In the genomic region with DNA sequence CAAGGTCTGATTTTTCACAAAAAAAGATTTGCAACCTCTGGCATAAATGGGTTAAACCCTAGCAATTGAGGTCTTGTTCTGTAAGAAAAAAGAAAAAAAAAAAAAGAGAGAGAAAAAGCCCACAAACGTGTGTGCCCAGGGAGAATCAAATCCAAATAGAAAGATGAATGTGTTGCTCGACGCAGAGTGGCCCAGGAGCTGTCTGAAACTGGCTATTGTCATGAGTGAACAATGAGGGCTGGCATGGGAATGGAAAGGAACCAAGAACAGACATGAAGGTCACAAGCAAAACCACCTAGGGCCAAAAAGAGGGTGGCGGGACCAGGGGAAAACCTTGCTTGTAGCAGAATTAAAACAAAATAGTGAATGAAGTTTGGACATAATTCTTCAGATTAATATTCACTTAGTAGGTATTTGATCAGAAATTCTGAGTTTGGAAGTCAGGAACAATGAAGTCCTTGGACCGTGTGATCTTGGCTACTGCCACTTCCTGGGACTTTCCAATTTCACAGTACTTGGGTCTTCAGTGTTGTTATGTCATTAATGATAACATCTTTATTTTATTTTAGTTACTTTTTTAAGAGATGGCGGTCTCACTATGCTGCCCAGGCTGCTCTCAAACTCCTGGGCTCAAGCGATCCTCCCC, we compare ENCODE assay signal across 9 cellular contexts. TPM values are rescaled to one million over a fixed set of nuclear protein-coding genes. Genes with fewer than 3 reads are reported as not detected.
A peak's percentile ranks its signal among the peaks of the same experiment; 100 is the strongest.
DNase-seq lines count a peak whose midpoint lies in the region; ATAC-seq, FAIRE-seq and TF ChIP-seq lines count a peak whose summit lies in the region.
"Had no signal": no experiment of that assay in that cellular context is flagged by ENCODE, and none has a peak within 500 bp of the region (broad histone marks: within the 10 kb centered on the region; RNA-seq: fewer than 3 reads in every experiment).

No MANE protein-coding gene starts in this region.

- H3K27ac ChIP-seq in BLaER1 treated with 17β-estradiol and CSF1 and Interleukin-3, amounts not matched to agents 10 nM and 100 nM, result peak overlapping the region in 10 of 11 experiments; percentile 98 to 100 (median 99); a peak in 19 of 22 replicates
- H3K27ac ChIP-seq in pancreas, result peak overlapping the region in 2 of 4 donors; percentile 52 to 99

- POLR2A ChIA-PET in naive thymus-derived CD8-positive, alpha-beta T cell (lab: Charles Lee), result interaction anchor here (0.5 to 1.6 kb wide), 7 partner anchors 11 to 355 kb away, joined by 3 to 9 read pairs (median 4); no protein-coding TSS in a partner anchor

- H3K27me3 ChIP-seq in BLaER1 treated with 17β-estradiol and CSF1 and Interleukin-3, amounts not matched to agents 10 nM and 100 nM, result no peaks in the 10 kb centered on the region
- no peaks in the 10 kb centered on the region for H3K27me3 ChIP-seq in pancreas

- peak overlapping the region; percentile 76 to 100 (median 90) for H3K4me3 ChIP-seq in BLaER1 treated with 17β-estradiol and CSF1 and Interleukin-3, amounts not matched to agents 10 nM and 100 nM
- peak overlapping the region; percentile 96 for H3K4me3 ChIP-seq in Jurkat, Clone E6-1 (ENCODE audit: low read length)
- H3K4me3 ChIP-seq in cardiac fibroblast (replicated peaks in 1 of 2; ENCODE audit: low read depth in 2 of 2, low read length in 2 of 2) (peak overlapping the region; percentile 87 to 95), pancreas (peak overlapping the region in 1 of 4 donors; percentile 8)

- peak overlapping the region; percentile 89 to 97 (median 94) for H3K4me3 Mint-ChIP-seq in naive thymus-derived CD8-positive, alpha-beta T cell

- H3K9me3 Mint-ChIP-seq in naive thymus-derived CD8-positive, alpha-beta T cell, result no peaks in the 10 kb centered on the region

- FAIRE-seq in frontal cortex (lab: Jason Lieb, UNC), result no peak
- FAIRE-seq in pancreas (lab: Jason Lieb, UNC), result no peak

- intact Hi-C loops in pancreas (cut with DNase I), result no loop called here

- no peaks in the 10 kb centered on the region for H3K27me3 Mint-ChIP-seq in naive thymus-derived CD8-positive, alpha-beta T cell

- H3K36me3 ChIP-seq in BLaER1 treated with 17β-estradiol and CSF1 and Interleukin-3, amounts not matched to agents 10 nM and 100 nM, result peaks cover 65 to 74% (median 72%) of the 10 kb centered on the region in 11 experiments
- peaks cover 0 to 27% (median 23%) of the 10 kb centered on the region in 3 donors for H3K36me3 ChIP-seq in pancreas

- ATAC-seq in naive thymus-derived CD8-positive, alpha-beta T cell, result no peak
- ATAC-seq in HG03354 (IDR thresholded peaks at IDR 0.05; ENCODE audit: poor library complexity, severe bottlenecking, unreplicated experiment) (no peak), esophagus mucosa (no peak), pancreas (no peak)

- H3K27ac Mint-ChIP-seq in naive thymus-derived CD8-positive, alpha-beta T cell, result peak overlapping the region; percentile 51 to 96 (median 92)

- TF ChIP-seq CTCF in cardiac fibroblast (IDR thresholded peaks at IDR 0.05; ENCODE audit: low read depth, low read length) (no peak), pancreas (IDR thresholded peaks at IDR 0.05) (no peak)

- DNase-seq in Jurkat, Clone E6-1 (ENCODE audit: low read depth, low spot score), result no peak
- DNase-seq in cardiac fibroblast (ENCODE audit: low read depth in 2 of 2) (peak in 1 of 2 donors; percentile 49), frontal cortex (ENCODE audit: low spot score in 2 of 2) (no peak), pancreas (no peak)
- peak in 1 of 10 donors; percentile 17 for DNase-seq in naive thymus-derived CD8-positive, alpha-beta T cell
- DNase-seq: RPMI8226 had no signal

- peaks cover 73 to 81% (median 75%) of the 10 kb centered on the region in 11 experiments for H4K20me1 ChIP-seq in BLaER1 treated with 17β-estradiol and CSF1 and Interleukin-3, amounts not matched to agents 10 nM and 100 nM

- H3K9ac ChIP-seq in BLaER1 treated with 17β-estradiol and CSF1 and Interleukin-3, amounts not matched to agents 10 nM and 100 nM, result peak overlapping the region; percentile 94 to 100 (median 99)

- WGBS in pancreas, 2 donors, result 51 to 53% methylated on average over 7 of the region's 7 CpGs

- H3K9me3 ChIP-seq in BLaER1 treated with 17β-estradiol and CSF1 and Interleukin-3, amounts not matched to agents 10 nM and 100 nM (replicated peaks in 1 of 11), result peaks cover 0 to 4% (median 0%) of the 10 kb centered on the region in 11 experiments; a peak in 1 of 22 replicates
- no peaks in the 10 kb centered on the region for H3K9me3 ChIP-seq in pancreas

- H3K4me1 Mint-ChIP-seq in naive thymus-derived CD8-positive, alpha-beta T cell, result peaks cover 22 to 76% (median 72%) of the 10 kb centered on the region in 4 donors

- H3K4me1 ChIP-seq in BLaER1 treated with 17β-estradiol and CSF1 and Interleukin-3, amounts not matched to agents 10 nM and 100 nM, result peaks cover 74 to 82% (median 80%) of the 10 kb centered on the region in 10 experiments
- H3K4me1 ChIP-seq in pancreas, result peaks cover 12 to 57% (median 36%) of the 10 kb centered on the region in 3 donors

- peak overlapping the region; percentile 78 to 98 (median 95) for H3K4me2 ChIP-seq in BLaER1 treated with 17β-estradiol and CSF1 and Interleukin-3, amounts not matched to agents 10 nM and 100 nM

- H3K36me3 Mint-ChIP-seq in naive thymus-derived CD8-positive, alpha-beta T cell, result peaks cover 0 to 63% (median 18%) of the 10 kb centered on the region in 3 donors

RNA-seq across cellular contexts. Expression of gene ENO1, which starts 3.1 kb away (rescaled TPM):
- polyA plus RNA-seq in Jurkat, Clone E6-1 (2012; ENCODE audit: insufficient read depth, insufficient read length), result 1,991 TPM
- total RNA-seq in naive thymus-derived CD8-positive, alpha-beta T cell, result 100 to 1,000 TPM; 225 to 228 TPM
- 1,000 to 10,000 TPM in 2 of 3 donors, 100 to 1,000 TPM in 1; 873 to 1,190 (median 1,047) TPM for polyA plus RNA-seq in naive thymus-derived CD8-positive, alpha-beta T cell
- total RNA-seq in esophagus mucosa (1,388 TPM), frontal cortex (261 TPM), pancreas (100 to 1,000 TPM in 4 of 6 donors, 10 to 100 TPM in 2; 69.9 to 299 (median 166) TPM)
- polyA plus RNA-seq in pancreas, result 100 to 1,000 TPM in 1 of 2 donors, 10 to 100 TPM in 1; 99.2 to 180 TPM

RNA-seq across cellular contexts. Expression of gene RERE, which starts 57.9 kb away (rescaled TPM):
- 14.2 TPM for polyA plus RNA-seq in Jurkat, Clone E6-1 (2012; ENCODE audit: insufficient read depth, insufficient read length)
- 10 to 100 TPM; 79.6 to 84.2 TPM for total RNA-seq in naive thymus-derived CD8-positive, alpha-beta T cell
- 1 to 10 TPM; 4.1 to 8.8 (median 4.9) TPM for polyA plus RNA-seq in naive thymus-derived CD8-positive, alpha-beta T cell
- total RNA-seq in esophagus mucosa, result 33.0 TPM
- 1,626 TPM for total RNA-seq in frontal cortex
- total RNA-seq in pancreas, result 10 to 100 TPM; 47.8 to 76.7 (median 53.4) TPM
- 10 to 100 TPM; 27.0 to 40.6 TPM for polyA plus RNA-seq in pancreas

Comparison
In these comparisons a context has a peak if more than half of its experiments do, and no peak if none do; other contexts are left out.
1. RNA of gene RERE, which starts 57.9 kb away (total RNA-seq): 1,626 TPM in frontal cortex (single experiment); 79.6 to 84.2 TPM in naive thymus-derived CD8-positive, alpha-beta T cell, 47.8 to 76.7 TPM in pancreas and 33.0 TPM in esophagus mucosa (single experiment); every median in the first group is over 10 times any median in the second.